ENCODE assay signal across 6 cellular contexts in the genomic region with DNA sequence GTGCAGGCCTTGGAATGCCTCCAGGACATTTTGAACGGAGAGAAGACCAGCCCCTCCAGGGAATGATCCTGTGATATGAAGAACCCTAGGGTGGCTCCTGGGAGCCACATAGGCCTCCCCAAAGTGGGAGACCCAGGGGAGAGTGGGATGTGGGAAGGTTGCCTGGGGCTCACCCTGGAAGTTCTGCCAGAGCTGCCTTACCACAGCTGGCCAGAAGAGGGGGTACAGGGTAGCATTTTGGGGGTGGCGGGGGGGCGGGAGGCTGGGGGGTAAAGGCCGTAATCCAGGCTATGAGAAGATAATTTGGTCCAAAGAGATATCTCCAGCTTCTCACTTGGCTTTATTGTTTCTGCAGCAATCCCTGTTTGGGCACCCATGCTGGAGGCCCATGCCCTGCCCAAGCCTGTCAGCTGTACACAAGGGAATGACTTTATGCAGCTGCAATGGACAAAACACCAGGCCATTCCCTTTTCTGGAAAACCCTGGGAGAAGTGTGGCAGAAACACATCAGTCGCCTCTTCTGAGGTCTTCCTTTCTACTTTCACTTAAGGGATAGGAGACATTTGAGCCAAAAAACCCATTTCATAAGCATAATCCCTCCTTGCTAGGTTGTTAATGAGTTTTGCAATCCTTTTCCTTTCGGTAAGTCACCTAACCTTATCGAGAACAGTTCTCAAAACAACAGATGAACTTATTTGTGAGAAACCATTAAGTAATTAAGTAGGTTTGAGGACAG. TPM values are rescaled to one million over a fixed set of nuclear protein-coding genes. Genes with fewer than 3 reads are reported as not detected.
A peak's percentile ranks its signal among the peaks of the same experiment; 100 is the strongest.
DNase-seq lines count a peak whose midpoint lies in the region; ATAC-seq, FAIRE-seq and TF ChIP-seq lines count a peak whose summit lies in the region.

No MANE protein-coding gene starts in this region.

- BruUV-seq in HCT116 (replicated peaks; lab: Mats Ljungman, UMichigan) (no TSS peak), K562 (replicated peaks; lab: Mats Ljungman, UMichigan) (no TSS peak)

- H3K4me2 ChIP-seq in HCT116 (ENCODE audit: low read length): no peak overlapping the region
- H3K4me2 ChIP-seq in K562 (ENCODE audit: insufficient read depth, low read length): no peak overlapping the region

- no peak for TF ChIP-seq EP300 in K562 (IDR thresholded peaks at IDR 0.05; ENCODE audit: low read length)

- H3K9ac ChIP-seq in HCT116 (ENCODE audit: low read length): no peak overlapping the region
- H3K9ac ChIP-seq in K562 (ENCODE audit: insufficient read depth in 1 of 2, low read depth in 2 of 2, low read length in 2 of 2): no peak overlapping the region

- H2AFZ ChIP-seq in HCT116 (ENCODE audit: low read depth, low read length, poor library complexity, severe bottlenecking): no peak overlapping the region
- H2AFZ ChIP-seq in K562 (ENCODE audit: low read depth, low read length): no peak overlapping the region

- H3K9me3 ChIP-seq in HCT116 (ENCODE audit: control insufficient read depth in 1 of 2, insufficient read depth in 1 of 2, low read depth in 1 of 2, low read length in 2 of 2): no peaks in the 10 kb centered on the region
- no peaks in the 10 kb centered on the region for H3K9me3 ChIP-seq in K562 (replicated peaks; ENCODE audit: control insufficient read depth, insufficient read depth, low read depth, low read length)
- H3K9me3 ChIP-seq in pancreas: no peaks in the 10 kb centered on the region

- H3K27ac ChIP-seq in HCT116 (ENCODE audit: low read depth, low read length) (no peak overlapping the region), K562 (ENCODE audit: extremely low read depth, low read depth, low read length) (no peak overlapping the region), pancreas (peak overlapping the region in 3 of 4 donors; percentile 10 to 60 (median 41))

- H4K20me1 ChIP-seq in HCT116 (ENCODE audit: insufficient read depth) (no peaks in the 10 kb centered on the region), K562 (replicated peaks; ENCODE audit: control insufficient read depth, insufficient read depth, low read length) (no peaks in the 10 kb centered on the region)

- H3K79me2 ChIP-seq in HCT116 (ENCODE audit: insufficient read depth, low read length) (no peaks in the 10 kb centered on the region), K562 (ENCODE audit: control insufficient read depth, insufficient read depth, low read length) (no peaks in the 10 kb centered on the region)

- TF ChIP-seq CTCF in HCT116 (IDR thresholded peaks at IDR 0.05 in 2 of 3, conservative IDR thresholded peaks at IDR 0.05 in 1 of 3; ENCODE audit: borderline replicate concordance in 1 of 3, insufficient read depth in 1 of 3, low read depth in 2 of 3, low read length in 2 of 3) (peak in 2 of 3 experiments; percentile 41 to 51; a peak in 4 of 6 replicates), K562 (IDR thresholded peaks at IDR 0.05 in 2 of 3, conservative IDR thresholded peaks at IDR 0.05 in 1 of 3; ENCODE audit: insufficient read depth in 2 of 3, low read depth in 1 of 3, low read length in 3 of 3) (peak; percentile 33 to 43 (median 34); a peak in 3 of 6 replicates), pancreas (IDR thresholded peaks at IDR 0.05) (peak in 2 of 4 donors; percentile 31 to 34)

- DNase-seq in HCT116 (ENCODE audit: low read depth, low spot score) (no peak), K562 (ENCODE audit: extremely low read depth in 1 of 4, low spot score in 3 of 4) (peak; percentile 15 to 52 (median 50)), pancreas (no peak)

- CTCF ChIA-PET in HCT116 (lab: Charles Lee): no interaction called here
- CTCF ChIA-PET in K562 (lab: Yijun Ruan, JAX; ENCODE audit: low intra/inter-chr PET ratio): interaction anchor here (0.6 kb wide), 1 partner anchor 104 kb away, joined by 3 read pairs; no protein-coding TSS in a partner anchor

- H3K4me3 ChIP-seq in HCT116 (replicated peaks in 1 of 2; ENCODE audit: low read depth in 1 of 2, low read length in 2 of 2): no peak overlapping the region
- no peak overlapping the region for H3K4me3 ChIP-seq in K562
- no peak overlapping the region for H3K4me3 ChIP-seq in pancreas

- POLR2A ChIA-PET in HCT116 (lab: Charles Lee): no interaction called here
- POLR2A ChIA-PET in K562 (lab: Yijun Ruan, JAX): interaction anchor here (0.6 to 1.2 kb wide), 2 partner anchors 11 to 25 kb away, joined by 3 read pairs; partner anchors contain the start of gene MUSTN1

- FAIRE-seq in K562 (lab: Jason Lieb, UNC) (no peak), pancreas (lab: Jason Lieb, UNC) (no peak)

- in situ Hi-C loops in K562 (cut with MboI): loop anchor here (10.0 kb wide), 1 partner anchor 229 kb away; no protein-coding TSS in a partner anchor

- intact Hi-C loops in HCT116 (cut with micrococcal nuclease): no loop called here
- intact Hi-C loops in K562 (cut with micrococcal nuclease): no loop called here
- intact Hi-C loops in pancreas (cut with DNase I): loop anchor here in 1 of 3 donors (5.0 kb wide), 1 partner anchor 226 kb away; no protein-coding TSS in a partner anchor

- H3K9me2 ChIP-seq in HCT116 (ENCODE audit: insufficient read depth): no peaks in the 10 kb centered on the region

- ATAC-seq in HCT116: peak; percentile 78
- ATAC-seq in K562: peak; percentile 79
- ATAC-seq in pancreas: peak; percentile 39 to 61 (median 52)
- ATAC-seq in GM21786 (IDR thresholded peaks at IDR 0.05; ENCODE audit: unreplicated experiment): no peak
- no peak for ATAC-seq in GM21576 (IDR thresholded peaks at IDR 0.05; ENCODE audit: unreplicated experiment)
- ATAC-seq in HG02678 (IDR thresholded peaks at IDR 0.05; ENCODE audit: unreplicated experiment): no peak

- TF ChIP-seq RAD21 in HCT116 (IDR thresholded peaks at IDR 0.05; ENCODE audit: low read depth): no peak
- no peak for TF ChIP-seq RAD21 in K562 (CRISPR knock-in tag; conservative IDR thresholded peaks at IDR 0.05 in 1 of 2, IDR thresholded peaks at IDR 0.05 in 1 of 2)

- H3K4me1 ChIP-seq in HCT116 (ENCODE audit: control insufficient read depth in 1 of 2, insufficient read depth in 2 of 2, low read length in 2 of 2) (no peaks in the 10 kb centered on the region), K562 (replicated peaks in 1 of 2; ENCODE audit: control insufficient read depth in 2 of 2, insufficient read depth in 2 of 2, low read length in 2 of 2) (no peaks in the 10 kb centered on the region), pancreas (peaks cover 0 to 8% (median 4%) of the 10 kb centered on the region in 3 donors)

- no peaks in the 10 kb centered on the region for H3K27me3 ChIP-seq in HCT116 (ENCODE audit: insufficient read depth, low read length)
- no peaks in the 10 kb centered on the region for H3K27me3 ChIP-seq in K562 (ENCODE audit: control insufficient read depth in 2 of 2, insufficient read depth in 2 of 2, low read length in 2 of 2)
- H3K27me3 ChIP-seq in pancreas: no peaks in the 10 kb centered on the region

- no peaks in the 10 kb centered on the region for H3K9me1 ChIP-seq in K562 (ENCODE audit: control insufficient read depth, insufficient read depth, low read length)

- TF ChIP-seq POLR2A in HCT116 (IDR thresholded peaks at IDR 0.05; ENCODE audit: borderline replicate concordance, extremely low read depth, insufficient read depth, insufficient read length): no peak
- TF ChIP-seq POLR2A in K562 (conservative IDR thresholded peaks at IDR 0.05): no peak

- H3K36me3 ChIP-seq in HCT116 (ENCODE audit: control insufficient read depth in 1 of 2, insufficient read depth in 2 of 2, low read length in 2 of 2) (no peaks in the 10 kb centered on the region), K562 (ENCODE audit: control insufficient read depth, insufficient read depth, low read length) (no peaks in the 10 kb centered on the region), pancreas (peaks cover 0 to 4% (median 2%) of the 10 kb centered on the region in 3 donors)

- 31% methylated on average over 4 of the region's 7 CpGs for WGBS in K562 (ENCODE audit: insufficient coverage, low coverage, missing lambda C conversion rate)
- 69 to 79% methylated on average over 7 of the region's 7 CpGs for WGBS in pancreas, 2 donors

- RAD21 ChIA-PET in HCT116 (lab: Charles Lee; ENCODE audit: low non-redundant PET in 1 of 2, low total read pairs in 2 of 2, uncharacterized antibody in 2 of 2, unreplicated experiment in 2 of 2): no interaction called here

RNA-seq across cellular contexts. Expression of gene MUSTN1, which starts 11.0 kb away (rescaled TPM):
- total RNA-seq in HCT116 (2021; ENCODE audit: unreplicated experiment): 0.44 TPM
- polyA plus RNA-seq in HCT116 (2012): 1.1 and 3.1 TPM in 2 replicates
- not detected in 2 replicates for total RNA-seq in K562 (2011; cell fraction: chromatin; rRNA removed; ENCODE audit: low replicate concordance)
- total RNA-seq in K562 (2011; cell fraction: nucleolus; rRNA removed): 0.92 TPM in 1 of 2 replicates, not detected in the other
- not detected in 2 replicates for total RNA-seq in K562 (2011; cell fraction: nucleoplasm; rRNA removed)
- 0.18 TPM in 1 of 2 replicates, not detected in the other for total RNA-seq in K562 (2014; rRNA removed)
- not detected in 2 replicates for total RNA-seq in K562 (2014; rRNA removed; fragmentation: Illumina TruSeq; extraction: Trizol)
- 0.38 TPM in 1 of 2 replicates, not detected in the other for total RNA-seq in K562 (2015; rRNA removed; fragmentation: Illumina TruSeq; extraction: Trizol)
- 0.78 TPM in 1 of 2 replicates, not detected in the other for total RNA-seq in K562 (2021)
- not detected in 2 replicates for polyA plus RNA-seq in K562 (2011; rRNA removed)
- polyA plus RNA-seq in K562 (2011; cell fraction: cytosol; rRNA removed): 0.15 and 0.22 TPM in 2 replicates
- polyA plus RNA-seq in K562 (2011; cell fraction: nucleus; rRNA removed): 1.6 and 3.1 TPM in 2 replicates
- polyA plus RNA-seq in K562 (2012): 0.78 and 4.1 TPM in 2 replicates
- polyA plus RNA-seq in K562 (2014; fragmentation: Illumina TruSeq; extraction: Trizol): 0.74 and 0.82 TPM in 2 replicates
- polyA plus RNA-seq in K562 (2014; fragmentation: Nextera tagmentation; extraction: Ambion mirVana): under 1 TPM in 1 of 2 experiments, not detected in 1; 0.15 TPM
- 0.44 TPM in 1 of 2 replicates, not detected in the other for polyA plus RNA-seq in K562 (2014; rRNA removed)
- not detected in 2 replicates for polyA minus RNA-seq in K562 (2011; rRNA and poly(A)+ RNA removed)
- not detected in 2 replicates for polyA minus RNA-seq in K562 (2011; cell fraction: cytosol; rRNA and poly(A)+ RNA removed)
- not detected in 2 replicates for polyA minus RNA-seq in K562 (2011; cell fraction: nucleus; rRNA and poly(A)+ RNA removed)
- total RNA-seq in pancreas: under 1 TPM in 3 of 6 donors, not detected in 3; 0.42 to 0.55 (median 0.47) TPM
- polyA plus RNA-seq in pancreas: 10 to 100 TPM; 35.2 to 63.7 TPM

RNA-seq across cellular contexts. Expression of gene ITIH4, which starts 15.4 kb away (rescaled TPM):
- total RNA-seq in HCT116 (2021; ENCODE audit: unreplicated experiment) (4.1 TPM), K562 (2014; rRNA removed) (0.09 TPM in 1 of 2 replicates, not detected in the other), K562 (2014; rRNA removed; fragmentation: Illumina TruSeq; extraction: Trizol) (not detected in 2 replicates), K562 (2015; rRNA removed; fragmentation: Illumina TruSeq; extraction: Trizol) (not detected in 2 replicates), K562 (2021) (0.62 and 0.96 TPM in 2 replicates), pancreas (100 to 1,000 TPM in 2 of 6 donors, 10 to 100 TPM in 4; 16.2 to 276 (median 77.1) TPM)
- polyA plus RNA-seq in HCT116 (2012): 1.0 and 3.4 TPM in 2 replicates
- total RNA-seq in K562 (2011; cell fraction: chromatin; rRNA removed; ENCODE audit: low replicate concordance): 0.84 and 1.7 TPM in 2 replicates
- 0.53 TPM in 1 of 2 replicates, not detected in the other for total RNA-seq in K562 (2011; cell fraction: nucleolus; rRNA removed)
- 1.1 and 1.3 TPM in 2 replicates for total RNA-seq in K562 (2011; cell fraction: nucleoplasm; rRNA removed)
- polyA plus RNA-seq in K562 (2011; rRNA removed) (0.20 TPM in 1 of 2 replicates, not detected in the other), K562 (2014; fragmentation: Illumina TruSeq; extraction: Trizol) (not detected in 2 replicates), K562 (2014; fragmentation: Nextera tagmentation; extraction: Ambion mirVana) (not detected), K562 (2014; rRNA removed) (not detected in 2 replicates), pancreas (100 to 1,000 TPM in 1 of 2 donors, 10 to 100 TPM in 1; 64.3 to 249 TPM)
- 0.07 TPM in 1 of 2 replicates, not detected in the other for polyA plus RNA-seq in K562 (2011; cell fraction: cytosol; rRNA removed)
- polyA plus RNA-seq in K562 (2011; cell fraction: nucleus; rRNA removed): 0.28 and 0.39 TPM in 2 replicates
- 0.05 and 1.1 TPM in 2 replicates for polyA plus RNA-seq in K562 (2012)
- polyA minus RNA-seq in K562 (2011; rRNA and poly(A)+ RNA removed): not detected in 2 replicates
- not detected in 2 replicates for polyA minus RNA-seq in K562 (2011; cell fraction: cytosol; rRNA and poly(A)+ RNA removed)
- not detected in 2 replicates for polyA minus RNA-seq in K562 (2011; cell fraction: nucleus; rRNA and poly(A)+ RNA removed)

RNA-seq across cellular contexts. Expression of gene ITIH3, which starts 51.3 kb away (rescaled TPM):
- total RNA-seq in HCT116 (2021; ENCODE audit: unreplicated experiment) (0.44 TPM), K562 (2014; rRNA removed) (not detected in 2 replicates), K562 (2014; rRNA removed; fragmentation: Illumina TruSeq; extraction: Trizol) (0.07 TPM in 1 of 2 replicates, not detected in the other), K562 (2015; rRNA removed; fragmentation: Illumina TruSeq; extraction: Trizol) (not detected in 2 replicates), K562 (2021) (0.25 and 0.35 TPM in 2 replicates), pancreas (1 to 10 TPM in 1 of 6 donors, under 1 TPM in 3, not detected in 2; 0.29 to 1.9 (median 0.72) TPM)
- 0.08 TPM in 1 of 2 replicates, not detected in the other for polyA plus RNA-seq in HCT116 (2012)
- not detected in 2 replicates for total RNA-seq in K562 (2011; cell fraction: chromatin; rRNA removed; ENCODE audit: low replicate concordance)
- not detected in 2 replicates for total RNA-seq in K562 (2011; cell fraction: nucleolus; rRNA removed)
- not detected in 2 replicates for total RNA-seq in K562 (2011; cell fraction: nucleoplasm; rRNA removed)
- polyA plus RNA-seq in K562 (2011; rRNA removed) (not detected in 2 replicates), K562 (2014; fragmentation: Illumina TruSeq; extraction: Trizol) (not detected in 2 replicates), K562 (2014; fragmentation: Nextera tagmentation; extraction: Ambion mirVana) (not detected), K562 (2014; rRNA removed) (not detected in 2 replicates), pancreas (1 to 10 TPM; 1.7 to 2.1 TPM)
- polyA plus RNA-seq in K562 (2011; cell fraction: cytosol; rRNA removed): not detected in 2 replicates
- polyA plus RNA-seq in K562 (2011; cell fraction: nucleus; rRNA removed): 0.04 and 0.24 TPM in 2 replicates
- not detected in 2 replicates for polyA plus RNA-seq in K562 (2012)
- not detected in 2 replicates for polyA minus RNA-seq in K562 (2011; rRNA and poly(A)+ RNA removed)
- 4.0 TPM in 1 of 2 replicates, not detected in the other for polyA minus RNA-seq in K562 (2011; cell fraction: cytosol; rRNA and poly(A)+ RNA removed)
- not detected in 2 replicates for polyA minus RNA-seq in K562 (2011; cell fraction: nucleus; rRNA and poly(A)+ RNA removed)

RNA-seq across cellular contexts. Expression of gene STIMATE, which starts 51.5 kb away (rescaled TPM):
- 20.2 TPM for total RNA-seq in HCT116 (2021; ENCODE audit: unreplicated experiment)
- polyA plus RNA-seq in HCT116 (2012): 8.8 and 10.3 TPM in 2 replicates
- total RNA-seq in K562 (2011; cell fraction: chromatin; rRNA removed; ENCODE audit: low replicate concordance): 3.2 and 8.5 TPM in 2 replicates
- 6.3 and 9.5 TPM in 2 replicates for total RNA-seq in K562 (2011; cell fraction: nucleolus; rRNA removed)
- 7.5 and 13.3 TPM in 2 replicates for total RNA-seq in K562 (2011; cell fraction: nucleoplasm; rRNA removed)
- 2.9 and 4.9 TPM in 2 replicates for total RNA-seq in K562 (2014; rRNA removed)
- 2.0 and 3.0 TPM in 2 replicates for total RNA-seq in K562 (2014; rRNA removed; fragmentation: Illumina TruSeq; extraction: Trizol)
- 5.1 and 5.2 TPM in 2 replicates for total RNA-seq in K562 (2015; rRNA removed; fragmentation: Illumina TruSeq; extraction: Trizol)
- 5.3 and 6.9 TPM in 2 replicates for total RNA-seq in K562 (2021)
- 2.5 and 2.8 TPM in 2 replicates for polyA plus RNA-seq in K562 (2011; rRNA removed)
- 5.2 and 7.2 TPM in 2 replicates for polyA plus RNA-seq in K562 (2011; cell fraction: cytosol; rRNA removed)
- 7.9 and 10.5 TPM in 2 replicates for polyA plus RNA-seq in K562 (2011; cell fraction: nucleus; rRNA removed)
- 4.4 and 17.7 TPM in 2 replicates for polyA plus RNA-seq in K562 (2012)
- polyA plus RNA-seq in K562 (2014; fragmentation: Illumina TruSeq; extraction: Trizol): 6.3 and 7.7 TPM in 2 replicates
- under 1 TPM; 0.14 to 0.52 TPM for polyA plus RNA-seq in K562 (2014; fragmentation: Nextera tagmentation; extraction: Ambion mirVana)
- 7.6 and 8.4 TPM in 2 replicates for polyA plus RNA-seq in K562 (2014; rRNA removed)
- 1.5 and 2.1 TPM in 2 replicates for polyA minus RNA-seq in K562 (2011; rRNA and poly(A)+ RNA removed)
- 5.5 TPM in 1 of 2 replicates, not detected in the other for polyA minus RNA-seq in K562 (2011; cell fraction: cytosol; rRNA and poly(A)+ RNA removed)
- 3.1 and 4.2 TPM in 2 replicates for polyA minus RNA-seq in K562 (2011; cell fraction: nucleus; rRNA and poly(A)+ RNA removed)
- total RNA-seq in pancreas: 10 to 100 TPM in 4 of 6 donors, 1 to 10 TPM in 2; 7.7 to 16.0 (median 13.6) TPM
- polyA plus RNA-seq in pancreas: 10 to 100 TPM in 1 of 2 donors, 1 to 10 TPM in 1; 5.0 to 19.9 TPM

Comparison
In these comparisons a context has a peak if more than half of its experiments do, and no peak if none do; other contexts are left out.
1. ATAC-seq: peak in HCT116 (single experiment), K562 (single experiment) and pancreas (4 of 4); none in GM21786 (single experiment), GM21576 (single experiment) and HG02678 (single experiment).
2. DNase-seq: peak in K562 (4 of 4); none in HCT116 (single experiment) and pancreas (0 of 6).
3. H3K27ac ChIP-seq: peak in pancreas (3 of 4); none in HCT116 (single experiment) and K562 (single experiment).
4. Of the 22 proteins assayed by ChIP-seq in both K562 and HCT116: peak only in K562: none; only in HCT116: none; in both: CTCF; in neither: 21.